Comparison of ENCODE assay signal across 1 cellular context in genomic region chr1:42961560-42962091, GRCh38.
TF ChIP-seq lines count a peak whose summit lies in the region.

No MANE protein-coding gene starts in this region.

TF ChIP-seq in IMR-90, 13 proteins besides CTCF, POLR2A, EP300 and RAD21 (continued from another document):
- TF ChIP-seq BHLHE40 (IDR thresholded peaks at IDR 0.05; ENCODE audit: low read depth, low read length) (no peak), CEBPB (IDR thresholded peaks at IDR 0.05; ENCODE audit: low read depth, low read length) (no peak), MAFK (IDR thresholded peaks at IDR 0.05; ENCODE audit: low read depth, low read length) (no peak), RFX5 (IDR thresholded peaks at IDR 0.05; ENCODE audit: low read depth, low read length) (no peak), ELK1 (IDR thresholded peaks at IDR 0.05; ENCODE audit: borderline replicate concordance, low read depth, low read length) (no peak), USF2 (IDR thresholded peaks at IDR 0.05; ENCODE audit: low read depth, low read length) (no peak), NFE2L2 (IDR thresholded peaks at IDR 0.05; ENCODE audit: low read depth, low read length) (no peak)
